19 cellular contexts compared by ENCODE assay signal in genomic region chr22:17012267-17012666, GRCh38. TPM values are rescaled to one million over a fixed set of nuclear protein-coding genes. Genes with fewer than 3 reads are reported as not detected.
DNase-seq lines count a peak whose midpoint lies in the region; ATAC-seq and TF ChIP-seq lines count a peak whose summit lies in the region.
"Had no signal": no experiment of that assay in that cellular context is flagged by ENCODE, and none has a peak within 500 bp of the region (broad histone marks: within the 10 kb centered on the region; RNA-seq: fewer than 3 reads in every experiment).

No MANE protein-coding gene starts in this region.

- no peaks in the 10 kb centered on the region for H3K79me1 ChIP-seq in trophoblast cell (ENCODE audit: low read length)

- H3F3A ChIP-seq in GM23338 (replicated peaks; ENCODE audit: low read depth) = no peaks in the 10 kb centered on the region

- H3K36me3 ChIP-seq in BLaER1 = no peaks in the 10 kb centered on the region
- H3K36me3 ChIP-seq in trophoblast cell (ENCODE audit: control insufficient read depth in 1 of 2, insufficient read depth in 2 of 2, low read length in 2 of 2) = no peaks in the 10 kb centered on the region
- no peaks in the 10 kb centered on the region for H3K36me3 ChIP-seq in GM23338 (ENCODE audit: insufficient read depth)
- H3K36me3 ChIP-seq: BLaER1 treated with 17β-estradiol and CSF1 and Interleukin-3, amounts not matched to agents 10 nM and 100 nM had no signal

- H4K20me1 ChIP-seq in BLaER1 (no peaks in the 10 kb centered on the region), GM23338 (replicated peaks; ENCODE audit: insufficient read depth) (no peaks in the 10 kb centered on the region)
- H4K20me1 ChIP-seq: BLaER1 treated with 17β-estradiol and CSF1 and Interleukin-3, amounts not matched to agents 10 nM and 100 nM had no signal

- H3K79me2 ChIP-seq in trophoblast cell (ENCODE audit: control insufficient read depth, insufficient read depth, low read length, poor library complexity) (no peaks in the 10 kb centered on the region), GM23338 (replicated peaks; ENCODE audit: insufficient read depth) (no peaks in the 10 kb centered on the region)

- peaks cover 10% of the 10 kb centered on the region for H3K9me3 ChIP-seq in BLaER1
- H3K9me3 ChIP-seq in trophoblast cell (ENCODE audit: insufficient read depth, low read depth, low read length) = peaks cover 43% of the 10 kb centered on the region

- DNase-seq in HEK293T (ENCODE audit: extremely low spot score) = peak; percentile 5
- DNase-seq in epidermal melanocyte (ENCODE audit: insufficient read length, low spot score) = peak; percentile 4
- DNase-seq in trophoblast cell = peak; percentile 33 to 60
- no peak for DNase-seq in GM23338 (ENCODE audit: low spot score)
- DNase-seq in activated T-cell treated with anti-CD3 and anti-CD28 coated beads, Interleukin-2, amount 50 U/mL, for 4 hours = no peak
- DNase-seq in DMS53 treated with DMSO at 0.1 percent for 48 hours (lab: John Stamatoyannopoulos, UW; ENCODE audit: unreplicated experiment) = no peak
- DNase-seq: 8988T; Calu3; CD8-positive, alpha-beta T cell; DMS 273 treated with DMSO at 0.1 percent for 48 hours; DMS53; GOT3; H9 had no signal

- H3K23ac ChIP-seq in trophoblast cell (ENCODE audit: low read length) = no peak overlapping the region

- no peak overlapping the region for H3K4me3 Mint-ChIP-seq in stimulated activated memory B cell treated with anti-CD40 and anti-IgM and Interleukin-4, amounts not matched to agents 10 μg/mL and 1 μg/mL and 100 μg/mL, for 72 hours
- no peak overlapping the region for H3K4me3 Mint-ChIP-seq in GM23338
- no peak overlapping the region for H3K4me3 Mint-ChIP-seq in activated T-cell treated with anti-CD3 and anti-CD28 coated beads, Interleukin-2, amount 50 U/mL, for 4 hours
- H3K4me3 Mint-ChIP-seq: CD8-positive, alpha-beta T cell; H9 had no signal

- no peak for ATAC-seq in stimulated activated memory B cell treated with anti-CD40 and anti-IgM and Interleukin-4, amounts not matched to agents 10 μg/mL and 1 μg/mL and 100 μg/mL, for 72 hours
- no peak for ATAC-seq in GM23338
- ATAC-seq in activated T-cell treated with anti-CD3 and anti-CD28 coated beads, Interleukin-2, amount 50 U/mL, for 4 hours = no peak
- ATAC-seq: CD8-positive, alpha-beta T cell had no signal

- H3K9ac ChIP-seq in BLaER1 (no peak overlapping the region), trophoblast cell (ENCODE audit: low read length) (no peak overlapping the region)
- H3K9ac ChIP-seq: BLaER1 treated with 17β-estradiol and CSF1 and Interleukin-3, amounts not matched to agents 10 nM and 100 nM had no signal

- no peaks in the 10 kb centered on the region for H3K36me3 Mint-ChIP-seq in stimulated activated memory B cell treated with anti-CD40 and anti-IgM and Interleukin-4, amounts not matched to agents 10 μg/mL and 1 μg/mL and 100 μg/mL, for 72 hours
- H3K36me3 Mint-ChIP-seq in GM23338 (ENCODE audit: low read depth) = no peaks in the 10 kb centered on the region; the same call in 2 of the 3 replicates
- no peaks in the 10 kb centered on the region for H3K36me3 Mint-ChIP-seq in activated T-cell treated with anti-CD3 and anti-CD28 coated beads, Interleukin-2, amount 50 U/mL, for 4 hours (ENCODE audit: insufficient read depth)
- H3K36me3 Mint-ChIP-seq: CD8-positive, alpha-beta T cell had no signal

- H3K14ac ChIP-seq in trophoblast cell (ENCODE audit: low read length) = no peak overlapping the region

- H2AK5ac ChIP-seq in trophoblast cell (ENCODE audit: low read length) = no peak overlapping the region

- no peak overlapping the region for H3K27ac Mint-ChIP-seq in stimulated activated memory B cell treated with anti-CD40 and anti-IgM and Interleukin-4, amounts not matched to agents 10 μg/mL and 1 μg/mL and 100 μg/mL, for 72 hours
- H3K27ac Mint-ChIP-seq in GM23338 = no peak overlapping the region
- H3K27ac Mint-ChIP-seq: CD8-positive, alpha-beta T cell; H9 had no signal

- no peaks in the 10 kb centered on the region for H3K4me1 Mint-ChIP-seq in stimulated activated memory B cell treated with anti-CD40 and anti-IgM and Interleukin-4, amounts not matched to agents 10 μg/mL and 1 μg/mL and 100 μg/mL, for 72 hours
- H3K4me1 Mint-ChIP-seq in GM23338 = no peaks in the 10 kb centered on the region
- H3K4me1 Mint-ChIP-seq in activated T-cell treated with anti-CD3 and anti-CD28 coated beads, Interleukin-2, amount 50 U/mL, for 4 hours (ENCODE audit: low read depth) = no peaks in the 10 kb centered on the region
- H3K4me1 Mint-ChIP-seq: H9 had no signal

- H3K27me3 ChIP-seq in BLaER1 (no peaks in the 10 kb centered on the region), trophoblast cell (ENCODE audit: insufficient read depth, low read length) (peaks cover 4% of the 10 kb centered on the region), GM23338 (ENCODE audit: insufficient read depth) (peaks cover 33% of the 10 kb centered on the region)
- H3K27me3 ChIP-seq: BLaER1 treated with 17β-estradiol and CSF1 and Interleukin-3, amounts not matched to agents 10 nM and 100 nM had no signal

- H2BK5ac ChIP-seq in trophoblast cell (ENCODE audit: low read depth, low read length, poor library complexity) = no peak overlapping the region

- H3K27me3 Mint-ChIP-seq in stimulated activated memory B cell treated with anti-CD40 and anti-IgM and Interleukin-4, amounts not matched to agents 10 μg/mL and 1 μg/mL and 100 μg/mL, for 72 hours = peaks cover 74% of the 10 kb centered on the region
- H3K27me3 Mint-ChIP-seq in GM23338 (ENCODE audit: insufficient read depth, low read depth, poor library complexity) = peaks cover 27% of the 10 kb centered on the region
- peaks cover 39% of the 10 kb centered on the region for H3K27me3 Mint-ChIP-seq in activated T-cell treated with anti-CD3 and anti-CD28 coated beads, Interleukin-2, amount 50 U/mL, for 4 hours (ENCODE audit: low read depth)

- H2BK120ac ChIP-seq in trophoblast cell (ENCODE audit: insufficient read depth, low read length, poor library complexity) = no peak overlapping the region

- no peak overlapping the region for H4K91ac ChIP-seq in trophoblast cell (ENCODE audit: low read depth, low read length)

- TF ChIP-seq CTCF in GM23338 (conservative IDR thresholded peaks at IDR 0.05; ENCODE audit: low read depth in 2 of 2) = no peak

- H3K9me2 ChIP-seq in GM23338 (ENCODE audit: insufficient read depth) = no peaks in the 10 kb centered on the region

- H2AFZ ChIP-seq in trophoblast cell (ENCODE audit: insufficient read depth, low read length, poor library complexity) (no peak overlapping the region), GM23338 (no peak overlapping the region)

- no peak overlapping the region for H4K8ac ChIP-seq in trophoblast cell (ENCODE audit: low read depth, low read length)

- H3K4ac ChIP-seq in trophoblast cell (ENCODE audit: low read depth, low read length) = no peak overlapping the region

- no peak overlapping the region for H2BK12ac ChIP-seq in trophoblast cell (ENCODE audit: low read length)

- CTCF ChIA-PET in HEK293T (lab: Yijun Ruan, JAX) = interaction anchor here (1.0 kb wide), 1 partner anchor 95 kb away, joined by 4 read pairs; no protein-coding TSS in a partner anchor

- no CpG with 5 or more reads among the region's 4 CpGs for WGBS in trophoblast cell (ENCODE audit: extremely low coverage, insufficient coverage, insufficient read length)

- no peak overlapping the region for H3K4me3 ChIP-seq in BLaER1
- no peak overlapping the region for H3K4me3 ChIP-seq in trophoblast cell (ENCODE audit: low read depth, low read length)
- no peak overlapping the region for H3K4me3 ChIP-seq in GM23338
- H3K4me3 ChIP-seq: BLaER1 treated with 17β-estradiol and CSF1 and Interleukin-3, amounts not matched to agents 10 nM and 100 nM had no signal

- no peak overlapping the region for H4K12ac ChIP-seq in trophoblast cell (ENCODE audit: low read depth, low read length)

- POLR2A ChIA-PET in HEK293T (lab: Yijun Ruan, JAX) = no interaction called here

- 0 out of 2 replicates have a peak overlapping the region, but pooled peaks have one; percentile 13 for H3K27ac ChIP-seq in BLaER1
- no peak overlapping the region for H3K27ac ChIP-seq in trophoblast cell (ENCODE audit: low read depth, low read length)
- H3K27ac ChIP-seq in GM23338 (ENCODE audit: low read depth) = no peak overlapping the region
- H3K27ac ChIP-seq: BLaER1 treated with 17β-estradiol and CSF1 and Interleukin-3, amounts not matched to agents 10 nM and 100 nM; HL-60 had no signal

- no peaks in the 10 kb centered on the region for H3K4me1 ChIP-seq in BLaER1
- H3K4me1 ChIP-seq in trophoblast cell (ENCODE audit: control insufficient read depth in 1 of 2, insufficient read depth in 2 of 2, low read length in 2 of 2) = no peaks in the 10 kb centered on the region
- no peaks in the 10 kb centered on the region for H3K4me1 ChIP-seq in GM23338 (ENCODE audit: insufficient read depth)
- H3K4me1 ChIP-seq: BLaER1 treated with 17β-estradiol and CSF1 and Interleukin-3, amounts not matched to agents 10 nM and 100 nM had no signal

- no peaks in the 10 kb centered on the region for H3K9me3 Mint-ChIP-seq in stimulated activated memory B cell treated with anti-CD40 and anti-IgM and Interleukin-4, amounts not matched to agents 10 μg/mL and 1 μg/mL and 100 μg/mL, for 72 hours
- H3K9me3 Mint-ChIP-seq in GM23338 = peaks cover 75% of the 10 kb centered on the region
- H3K9me3 Mint-ChIP-seq in activated T-cell treated with anti-CD3 and anti-CD28 coated beads, Interleukin-2, amount 50 U/mL, for 4 hours = no peaks in the 10 kb centered on the region
- H3K9me3 Mint-ChIP-seq: CD8-positive, alpha-beta T cell had no signal

- no peak overlapping the region for H3K18ac ChIP-seq in trophoblast cell (ENCODE audit: low read length)

- no peak overlapping the region for H3K4me2 ChIP-seq in BLaER1
- no peak overlapping the region for H3K4me2 ChIP-seq in trophoblast cell (ENCODE audit: low read length)
- H3K4me2 ChIP-seq in GM23338 = no peak overlapping the region
- H3K4me2 ChIP-seq: BLaER1 treated with 17β-estradiol and CSF1 and Interleukin-3, amounts not matched to agents 10 nM and 100 nM had no signal

TF ChIP-seq in HEK293T, 16 proteins besides CTCF, POLR2A, EP300 and RAD21 (continues in another document):
- TF ChIP-seq LEF1 (IDR thresholded peaks at IDR 0.05; ENCODE audit: borderline replicate concordance) (no peak), L3MBTL2 (conservative IDR thresholded peaks at IDR 0.05) (no peak), ZNF384 (IDR thresholded peaks at IDR 0.05) (no peak), SP1 (IDR thresholded peaks at IDR 0.05) (no peak), SUZ12 (IDR thresholded peaks at IDR 0.05) (no peak), FOXM1 (IDR thresholded peaks at IDR 0.05; ENCODE audit: borderline replicate concordance) (no peak)

RNA-seq across cellular contexts. Expression of gene GAB4, which starts 4.2 kb away (rescaled TPM):
- polyA plus RNA-seq in trophoblast cell (2013) = not detected in 2 replicates
- total RNA-seq in GM23338 (2014; rRNA removed; shearing (Covaris generic)) = 1.5 and 2.7 TPM in 2 replicates
- 0.37 and 1.7 TPM in 2 replicates for polyA plus RNA-seq in GM23338 (2016; fragmentation: Nextera tagmentation; extraction: Ambion mirVana)
- total RNA-seq in activated T-cell treated with anti-CD3 and anti-CD28 coated beads, Interleukin-2, amount 50 U/mL, for 4 hours = not detected
- total RNA-seq: A673, Calu3, H9 had no signal
- polyA plus RNA-seq: AG04450 had no signal

Comparison
In these comparisons a context has a peak if more than half of its experiments do, and no peak if none do; other contexts are left out.
1. DNase-seq: peak in HEK293T (single experiment), epidermal melanocyte (single experiment) and trophoblast cell (2 of 2); none in GM23338 (single experiment), activated T-cell treated with anti-CD3 and anti-CD28 coated beads, Interleukin-2, amount 50 U/mL, for 4 hours (single experiment) and DMS53 treated with DMSO at 0.1 percent for 48 hours (single experiment).